8 cellular contexts compared by ENCODE assay signal in the genomic region with DNA sequence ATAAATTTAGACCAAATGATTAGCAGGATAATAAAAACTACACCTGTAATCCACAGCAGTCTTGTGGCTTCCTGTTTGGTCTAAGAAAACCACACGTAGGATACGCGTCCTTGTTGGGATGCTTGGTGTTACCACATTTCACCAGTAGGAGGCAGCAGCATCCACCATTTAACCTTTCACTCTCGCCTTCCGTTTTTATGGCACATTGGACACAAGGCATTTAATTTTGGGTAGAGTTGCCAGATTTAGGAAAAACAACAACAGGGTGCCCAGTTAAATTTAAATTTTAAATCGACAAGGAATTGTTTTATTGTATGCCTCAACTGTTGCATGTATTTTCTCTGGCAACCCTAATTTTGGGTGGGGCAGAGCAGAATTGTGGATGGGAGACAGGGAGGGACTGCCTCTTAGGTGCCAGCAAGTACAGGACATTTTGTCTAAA. TPM values are rescaled to one million over a fixed set of nuclear protein-coding genes. Genes with fewer than 3 reads are reported as not detected.
DNase-seq lines count a peak whose midpoint lies in the region; ATAC-seq and TF ChIP-seq lines count a peak whose summit lies in the region.

No MANE protein-coding gene starts in this region.

- H3K9me3 Mint-ChIP-seq in natural killer cell, result no peaks in the 10 kb centered on the region

- no peaks in the 10 kb centered on the region for H3K36me3 Mint-ChIP-seq in natural killer cell

- ATAC-seq in GM18870 (IDR thresholded peaks at IDR 0.05; ENCODE audit: unreplicated experiment) (peak; percentile 59), natural killer cell (peak; percentile 63 to 74 (median 70))

- peaks cover 0 to 5% of the 10 kb centered on the region in 2 donors for H3K4me1 Mint-ChIP-seq in natural killer cell

- DNase-seq in AG10803 (ENCODE audit: low read depth), result peak; percentile 58
- peak; percentile 46 for DNase-seq in HPDE6-E6E7 (ENCODE audit: extremely low spot score)
- peak; percentile 49 for DNase-seq in NOMO-1 treated with dmso at 0.1 percent for 144 hours (lab: John Stamatoyannopoulos, UW; ENCODE audit: unreplicated experiment)
- peak; percentile 40 for DNase-seq in activated T-cell treated with anti-CD3 and anti-CD28 coated beads for 1 hour (ENCODE audit: low read depth)
- DNase-seq in erythroblast (lab: John Stamatoyannopoulos, UW), result peak; percentile 80 to 92
- DNase-seq in natural killer cell, result peak; percentile 24
- DNase-seq in stimulated activated naive CD4-positive, alpha-beta T cell treated with Interleukin-2 at 50 U/mL for 16 hours (lab: John Stamatoyannopoulos, UW), result peak; percentile 33

- H3K27ac Mint-ChIP-seq in natural killer cell, result no peak overlapping the region

- no peak for TF ChIP-seq POLR2A in erythroblast (IDR thresholded peaks at IDR 0.05; ENCODE audit: low read length)

- intact Hi-C loops in natural killer cell (cut with micrococcal nuclease), result loop anchor here (2.0 kb wide), 1 partner anchor 101 kb away; no protein-coding TSS in a partner anchor

- TF ChIP-seq CTCF in AG10803 (conservative IDR thresholded peaks at IDR 0.05; ENCODE audit: low read length), result peak; percentile 95
- TF ChIP-seq CTCF in natural killer cell (IDR thresholded peaks at IDR 0.05), result peak; percentile 91

- H3K4me3 Mint-ChIP-seq in natural killer cell, result no peak overlapping the region

- H3K4me3 ChIP-seq in AG10803 (ENCODE audit: low read length), result no peak overlapping the region

- H3K27me3 Mint-ChIP-seq in natural killer cell (ENCODE audit: low read depth in 2 of 2), result peaks cover 9 to 10% of the 10 kb centered on the region in 2 donors

RNA-seq across cellular contexts. Expression of gene LRRC31, which starts 6.3 kb away (rescaled TPM):
- not detected for total RNA-seq in natural killer cell

RNA-seq across cellular contexts. Expression of gene SAMD7, which starts 47.9 kb away (rescaled TPM):
- total RNA-seq in natural killer cell, result not detected

RNA-seq across cellular contexts. Expression of gene LRRC34, which starts 50.8 kb away (rescaled TPM):
- total RNA-seq in natural killer cell, result 1 to 10 TPM in 1 of 3 donors, under 1 TPM in 2; 0.45 to 1.0 (median 0.48) TPM

RNA-seq across cellular contexts. Expression of gene LRRIQ4, which starts 50.8 kb away (rescaled TPM):
- total RNA-seq in natural killer cell, result not detected

Comparison
In these comparisons a context has a peak if more than half of its experiments do, and no peak if none do; other contexts are left out.
1. DNase-seq: peak in every context shown above with its lines; median percentile 86 in erythroblast; 58 in AG10803; 49 in NOMO-1 treated with dmso at 0.1 percent for 144 hours; 46 in HPDE6-E6E7; 40 in activated T-cell treated with anti-CD3 and anti-CD28 coated beads for 1 hour; 33 in stimulated activated naive CD4-positive, alpha-beta T cell treated with Interleukin-2 at 50 U/mL for 16 hours; 24 in natural killer cell.